ENCODE assay signal across 19 cellular contexts in genomic region chr6:161010418-161010817, GRCh38. TPM values are rescaled to one million over a fixed set of nuclear protein-coding genes. Genes with fewer than 3 reads are reported as not detected.
A peak's percentile ranks its signal among the peaks of the same experiment; 100 is the strongest.
DNase-seq lines count a peak whose midpoint lies in the region; ATAC-seq and TF ChIP-seq lines count a peak whose summit lies in the region.
"Had no signal": no experiment of that assay in that cellular context is flagged by ENCODE, and none has a peak within 500 bp of the region (broad histone marks: within the 10 kb centered on the region; RNA-seq: fewer than 3 reads in every experiment).

No MANE protein-coding gene starts in this region.

- peak overlapping the region; percentile 65 for H3K27ac ChIP-seq in left ventricle myocardium inferior (replicated peaks)
- H3K27ac ChIP-seq in heart left ventricle = no peak overlapping the region
- H3K27ac ChIP-seq in body of pancreas = no peak overlapping the region
- H3K27ac ChIP-seq: spleen had no signal

- 58 to 65% (median 61%) methylated on average over 1 of the region's 1 CpG for WGBS in heart left ventricle, 4 donors
- WGBS in body of pancreas, 2 donors = 3 to 17% methylated on average over 1 of the region's 1 CpG

- ATAC-seq in heart left ventricle (no peak), body of pancreas (peak; percentile 78), HG02623 (IDR thresholded peaks at IDR 0.05; ENCODE audit: unreplicated experiment) (no peak)
- ATAC-seq: GM12878; left colon; natural killer cell treated with Interleukin-12 subunit alpha and Interleukin-12 subunit beta and Interleukin-15 and Interleukin-18, amount 100 ng/mL, for 72 hours had no signal

- intact Hi-C loops in left ventricle myocardium inferior (cut with micrococcal nuclease) (no loop called here), heart left ventricle (cut with DNase I) (no loop called here), body of pancreas (cut with DNase I) (no loop called here)

- no peaks in the 10 kb centered on the region for H3K9me3 ChIP-seq in left ventricle myocardium inferior (replicated peaks)
- H3K9me3 ChIP-seq in heart left ventricle = no peaks in the 10 kb centered on the region
- no peaks in the 10 kb centered on the region for H3K9me3 ChIP-seq in body of pancreas
- H3K9me3 ChIP-seq: spleen, tibial artery had no signal

- H3K36me3 ChIP-seq in left ventricle myocardium inferior = no peaks in the 10 kb centered on the region
- H3K36me3 ChIP-seq in heart left ventricle = no peaks in the 10 kb centered on the region
- no peaks in the 10 kb centered on the region for H3K36me3 ChIP-seq in body of pancreas (replicated peaks in 1 of 2; ENCODE audit: insufficient read depth in 1 of 2, low read depth in 2 of 2)
- H3K36me3 ChIP-seq: tibial artery had no signal

- DNase-seq in left ventricle myocardium inferior (no peak), heart left ventricle (no peak), body of pancreas (no peak), iris pigment epithelial cell (ENCODE audit: low read depth) (peak; percentile 83), GM19240 (ENCODE audit: insufficient read length, low spot score) (no peak), SIG-M5 treated with dmso at 0.1 percent for 504 hours (lab: John Stamatoyannopoulos, UW; ENCODE audit: unreplicated experiment) (no peak)
- DNase-seq in activated CD4-positive, alpha-beta T cell treated with anti-CD3 and anti-CD28 coated beads, Interleukin-2, amount 50 U/mL, for 48 hours = no peak
- DNase-seq: activated CD8-positive, alpha-beta memory T cell treated with anti-CD3 and anti-CD28 coated beads for 24 hours; activated naive CD4-positive, alpha-beta T cell treated with Interleukin-2 at 50 U/mL for 16 hours; DMS153; left colon; MM.1S; NCI-H510A; spleen; T-helper 9 cell; tibial artery had no signal

- no peak for TF ChIP-seq POLR2A in heart left ventricle (IDR thresholded peaks at IDR 0.05)
- TF ChIP-seq POLR2A in body of pancreas (IDR thresholded peaks at IDR 0.05) = no peak

- TF ChIP-seq CTCF in left ventricle myocardium inferior (IDR thresholded peaks at IDR 0.05; ENCODE audit: borderline replicate concordance) (no peak), heart left ventricle (IDR thresholded peaks at IDR 0.05) (no peak), body of pancreas (IDR thresholded peaks at IDR 0.05) (no peak)

- peaks cover 60% of the 10 kb centered on the region for H3K4me1 ChIP-seq in left ventricle myocardium inferior
- H3K4me1 ChIP-seq in heart left ventricle = peaks cover 10 to 51% (median 39%) of the 10 kb centered on the region in 12 donors
- peaks cover 18% of the 10 kb centered on the region for H3K4me1 ChIP-seq in body of pancreas

- H3K4me3 ChIP-seq in left ventricle myocardium inferior = no peak overlapping the region
- no peak overlapping the region for H3K4me3 ChIP-seq in heart left ventricle
- H3K4me3 ChIP-seq in body of pancreas = no peak overlapping the region
- H3K4me3 ChIP-seq: GM12878, spleen, tibial artery had no signal

- H3K27me3 ChIP-seq in left ventricle myocardium inferior (ENCODE audit: low read depth) (no peaks in the 10 kb centered on the region), heart left ventricle (no peaks in the 10 kb centered on the region), body of pancreas (no peaks in the 10 kb centered on the region)
- H3K27me3 ChIP-seq: spleen, tibial artery had no signal

RNA-seq across cellular contexts. Expression of gene MAP3K4, which starts 18.8 kb away (rescaled TPM):
- total RNA-seq in left ventricle myocardium inferior = 37.1 TPM
- total RNA-seq in heart left ventricle = 10 to 100 TPM; 18.3 to 39.1 (median 29.2) TPM
- polyA plus RNA-seq in heart left ventricle = 10 to 100 TPM in 1 of 2 donors, 1 to 10 TPM in 1; 9.2 to 16.2 TPM
- 10 to 100 TPM; 20.1 to 31.4 TPM for total RNA-seq in body of pancreas
